In the genomic region with DNA sequence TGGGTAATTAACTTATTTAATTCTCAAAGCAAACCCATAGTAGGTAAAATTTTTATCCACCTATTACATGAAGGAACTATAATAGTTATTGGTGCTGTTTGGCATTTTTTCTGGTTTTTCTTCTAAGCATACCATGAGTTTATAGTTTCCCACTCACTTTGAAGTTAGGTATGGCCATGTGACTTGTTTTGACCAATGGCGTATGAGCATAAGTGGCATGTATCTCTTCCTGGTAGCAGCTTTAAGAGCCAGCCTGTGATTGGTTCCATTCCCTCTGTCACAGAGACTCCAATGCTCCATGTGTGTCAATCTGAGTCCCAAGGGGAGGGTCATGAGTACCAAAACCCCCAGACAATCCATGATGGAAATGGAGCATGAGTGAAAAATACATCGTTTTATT, we compare ENCODE assay signal across 26 cellular contexts.
"Had no signal": no experiment of that assay in that cellular context is flagged by ENCODE, and none has a peak within 500 bp of the region (broad histone marks: within the 10 kb centered on the region; RNA-seq: fewer than 3 reads in every experiment).

No MANE protein-coding gene starts in this region.

- H3K4me2 ChIP-seq: hepatocyte, smooth muscle cell had no signal

- H3K4me3 Mint-ChIP-seq: activated naive CD8-positive, alpha-beta T cell; natural killer cell; type B pancreatic cell had no signal

- H3K36me3 Mint-ChIP-seq: activated naive CD8-positive, alpha-beta T cell; natural killer cell; type B pancreatic cell had no signal

- ATAC-seq: esophagus mucosa, left ventricle myocardium superior, natural killer cell had no signal

- H3K27ac ChIP-seq: adrenal gland, ascending aorta, hepatocyte, sigmoid colon, thoracic aorta had no signal

- H3K36me3 ChIP-seq: adrenal gland, ascending aorta, sigmoid colon, thoracic aorta had no signal

- H3K4me1 ChIP-seq: adrenal gland, ascending aorta, sigmoid colon had no signal

- H3K9me3 Mint-ChIP-seq: activated T-helper 2 cell treated with anti-CD3 and anti-CD28 coated beads, Interferon-gamma antibody, Interleukin-2, Interleukin-4, amounts not matched to agents 10 μg/mL and 5 μg/mL and 100 μg/mL, durations not matched to agents 14 hours and 24 hours and 36 hours; natural killer cell; type B pancreatic cell had no signal

- H2AFZ ChIP-seq: hepatocyte had no signal

- H3K9me3 ChIP-seq: adrenal gland, ascending aorta, sigmoid colon, thoracic aorta had no signal

- H3K27ac Mint-ChIP-seq: activated naive CD8-positive, alpha-beta T cell; activated T-helper 2 cell treated with anti-CD3 and anti-CD28 coated beads, Interferon-gamma antibody, Interleukin-2, Interleukin-4, amounts not matched to agents 10 μg/mL and 5 μg/mL and 100 μg/mL, durations not matched to agents 14 hours and 24 hours and 36 hours; natural killer cell; type B pancreatic cell had no signal

- DNase-seq: activated naive CD4-positive, alpha-beta T cell; activated T-cell treated with anti-CD3 and anti-CD28 coated beads, Interleukin-2, amount 50 U/mL, for 1 hour; adrenal gland; central memory CD4-positive, alpha-beta T cell; effector memory CD4-positive, alpha-beta T cell; foreskin melanocyte; glutamatergic neuron; kidney glomerular epithelial cell; left ventricle myocardium superior; mammary epithelial cell; midbrain; natural killer cell; sigmoid colon; stimulated activated CD4-positive, alpha-beta T cell treated with anti-CD3 and anti-CD28 coated beads, Interleukin-15, amount 100 ng/mL, for 24 hours; stimulated activated CD4-positive, alpha-beta T cell treated with anti-CD3 and anti-CD28 coated beads, Interleukin-2, amount 100 ng/mL, for 48 hours; stimulated activated CD8-positive, alpha-beta memory T cell treated with anti-CD3 and anti-CD28 coated beads, Interleukin-4, amount 100 ng/mL, for 48 hours; stimulated activated naive CD4-positive, alpha-beta T cell; T-helper 9 cell had no signal

- H3K79me2 ChIP-seq: hepatocyte had no signal

- H3K4me3 ChIP-seq: adrenal gland, ascending aorta, hepatocyte, sigmoid colon, smooth muscle cell, thoracic aorta had no signal

- H3K27me3 ChIP-seq: adrenal gland, ascending aorta, sigmoid colon had no signal

- H3K4me1 Mint-ChIP-seq: natural killer cell had no signal
